Comparison of ENCODE assay signal across 9 cellular contexts in the genomic region with DNA sequence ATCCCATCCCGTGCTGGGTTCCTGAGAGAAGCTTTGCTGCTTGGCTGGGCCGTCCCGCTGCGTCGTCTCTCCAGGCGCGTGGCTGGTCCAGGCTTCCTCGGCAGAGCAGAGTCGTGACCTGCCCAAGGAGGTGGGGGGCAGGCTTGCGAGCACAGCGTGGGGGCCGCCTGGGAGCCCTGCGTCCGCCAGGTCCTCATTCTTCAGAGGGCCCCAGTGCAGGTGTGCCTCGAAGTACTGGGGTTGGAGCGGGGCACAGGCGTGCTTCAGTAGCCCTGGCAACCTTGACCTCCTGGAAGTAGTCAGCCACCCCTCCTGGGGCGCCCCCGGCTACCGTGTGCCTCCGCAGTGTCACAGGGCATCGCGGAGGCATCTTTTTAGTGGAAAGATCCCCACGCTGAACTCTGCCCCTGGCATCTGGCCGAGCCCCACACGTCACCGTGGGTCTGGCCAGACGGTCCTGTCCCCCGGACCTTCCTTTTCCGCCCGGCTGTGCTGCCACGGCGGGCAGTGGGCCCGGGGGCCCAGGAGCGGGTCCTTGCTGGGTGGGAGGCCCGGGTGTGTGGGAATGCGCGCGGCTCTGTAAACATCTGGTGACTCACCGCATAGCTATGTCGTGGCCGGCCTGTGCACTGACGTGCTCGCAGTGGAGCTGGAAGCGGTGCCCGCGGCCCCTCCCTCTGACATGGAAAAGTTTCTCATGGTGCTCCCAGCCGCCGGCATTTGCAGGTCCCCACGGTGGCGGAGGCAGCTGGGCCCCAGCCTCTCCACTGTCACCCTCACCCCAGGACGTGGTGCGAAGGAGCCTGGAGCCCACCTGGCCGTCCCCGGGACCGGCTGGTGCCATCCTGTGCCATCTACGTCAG. TPM values are rescaled to one million over a fixed set of nuclear protein-coding genes. Genes with fewer than 3 reads are reported as not detected.
A peak's percentile ranks its signal among the peaks of the same experiment; 100 is the strongest.
DNase-seq lines count a peak whose midpoint lies in the region; ATAC-seq, FAIRE-seq and TF ChIP-seq lines count a peak whose summit lies in the region.
"Had no signal": no experiment of that assay in that cellular context is flagged by ENCODE, and none has a peak within 500 bp of the region (broad histone marks: within the 10 kb centered on the region; RNA-seq: fewer than 3 reads in every experiment).

No MANE protein-coding gene starts in this region.

- H3K9me3 Mint-ChIP-seq in HFFc6 = peaks cover 4% of the 10 kb centered on the region; the same call in 1 of the 2 replicates

- peaks cover 20% of the 10 kb centered on the region for H3K27me3 Mint-ChIP-seq in HFFc6 (ENCODE audit: insufficient read depth)

- WGBS in K562 (ENCODE audit: insufficient coverage, low coverage, missing lambda C conversion rate) = 52% methylated on average over 32 of the region's 57 CpGs

- BruUV-seq in K562 (replicated peaks; lab: Mats Ljungman, UMichigan) = no TSS peak

- H3K36me3 ChIP-seq in K562 (ENCODE audit: control insufficient read depth, insufficient read depth, low read length) = peaks cover 50% of the 10 kb centered on the region; the same call in 2 of the 3 replicates

- intact Hi-C loops in K562 (cut with micrococcal nuclease) = no loop called here

- peak overlapping the region; percentile 100 for H3K27ac Mint-ChIP-seq in HFFc6

- H3K9me3 ChIP-seq in K562 (replicated peaks; ENCODE audit: control insufficient read depth, insufficient read depth, low read depth, low read length) = no peaks in the 10 kb centered on the region

- no peak for TF ChIP-seq POLR2A in K562 (conservative IDR thresholded peaks at IDR 0.05)

- peak overlapping the region; percentile 91 for H3K4me3 Mint-ChIP-seq in HFFc6

- peaks cover 5% of the 10 kb centered on the region; the same call in 1 of the 2 replicates for H3K36me3 Mint-ChIP-seq in HFFc6 (ENCODE audit: low read depth)

- H3K79me2 ChIP-seq in K562 (ENCODE audit: control insufficient read depth, insufficient read depth, low read length) = peaks cover 62% of the 10 kb centered on the region

- peak overlapping the region; percentile 25; the same call in 2 of the 3 replicates for H3K27ac ChIP-seq in K562 (ENCODE audit: extremely low read depth, low read depth, low read length)

- TF ChIP-seq CTCF in HFFc6 (IDR thresholded peaks at IDR 0.05) = no peak; the same call in 1 of the 2 replicates
- TF ChIP-seq CTCF in K562 (IDR thresholded peaks at IDR 0.05 in 2 of 3, conservative IDR thresholded peaks at IDR 0.05 in 1 of 3; ENCODE audit: insufficient read depth in 2 of 3, low read depth in 1 of 3, low read length in 3 of 3) = no peak
- no peak for TF ChIP-seq CTCF in retinal pigment epithelial cell (conservative IDR thresholded peaks at IDR 0.05; ENCODE audit: low read depth, low read length)

- peak overlapping the region; percentile 45 for H3K4me2 ChIP-seq in K562 (ENCODE audit: insufficient read depth, low read length)

- TF ChIP-seq RAD21 in K562 (CRISPR knock-in tag; conservative IDR thresholded peaks at IDR 0.05 in 1 of 2, IDR thresholded peaks at IDR 0.05 in 1 of 2) = no peak

- FAIRE-seq in K562 (lab: Jason Lieb, UNC) = peak; percentile 81
- FAIRE-seq: TTC549 had no signal

- TF ChIP-seq EP300 in K562 (IDR thresholded peaks at IDR 0.05; ENCODE audit: low read length) = no peak

- H3K4me1 Mint-ChIP-seq in HFFc6 (ENCODE audit: low read depth) = peaks cover 44% of the 10 kb centered on the region

- no peak overlapping the region for H2AFZ ChIP-seq in K562 (ENCODE audit: low read depth, low read length)

- POLR2A ChIA-PET in K562 (lab: Yijun Ruan, JAX) = interaction anchor here (0.7 to 1.4 kb wide), 2 partner anchors 12 kb away, joined by 3 to 6 read pairs; no protein-coding TSS in a partner anchor

- peaks cover 37 to 86% of the 10 kb centered on the region in 2 experiments for H3K4me1 ChIP-seq in K562 (replicated peaks in 1 of 2; ENCODE audit: control insufficient read depth in 2 of 2, insufficient read depth in 2 of 2, low read length in 2 of 2)

- H3K4me3 ChIP-seq in K562 (no peak overlapping the region), retinal pigment epithelial cell (ENCODE audit: low read length) (peak overlapping the region; percentile 63)

- DNase-seq in HFFc6 = peak; percentile 98
- peak; percentile 69 to 75 (median 72) for DNase-seq in K562 (ENCODE audit: extremely low read depth in 1 of 4, low spot score in 3 of 4)
- peak; percentile 26 to 39 for DNase-seq in hippocampal formation (lab: John Stamatoyannopoulos, UW)
- DNase-seq in retinal pigment epithelial cell (ENCODE audit: low read depth) = peak; percentile 96
- DNase-seq in NCI-H524 treated with DMSO at 0.1 percent for 48 hours (lab: John Stamatoyannopoulos, UW) = no peak
- no peak for DNase-seq in NCI-H345 treated with DMSO at 0.1 percent for 48 hours (lab: John Stamatoyannopoulos, UW; ENCODE audit: unreplicated experiment)

- peaks cover 14% of the 10 kb centered on the region for H3K9me1 ChIP-seq in K562 (ENCODE audit: control insufficient read depth, insufficient read depth, low read length)

- H4K20me1 ChIP-seq in K562 (replicated peaks; ENCODE audit: control insufficient read depth, insufficient read depth, low read length) = peaks cover 47% of the 10 kb centered on the region

- CTCF ChIA-PET in K562 (lab: Yijun Ruan, JAX; ENCODE audit: low intra/inter-chr PET ratio) = interaction anchor here (1.7 kb wide), 1 partner anchor 34 kb away, joined by 4 read pairs; the partner anchor contains the start of gene INTS1

- in situ Hi-C loops in K562 (cut with MboI) = no loop called here

- no peaks in the 10 kb centered on the region for H3K27me3 ChIP-seq in K562 (ENCODE audit: control insufficient read depth in 2 of 2, insufficient read depth in 2 of 2, low read length in 2 of 2)

- ATAC-seq in K562 = peak; percentile 67
- ATAC-seq in GM21515 (IDR thresholded peaks at IDR 0.05; ENCODE audit: unreplicated experiment) = no peak
- ATAC-seq in HG02798 (IDR thresholded peaks at IDR 0.05; ENCODE audit: poor library complexity, unreplicated experiment) = no peak

- H3K9ac ChIP-seq in K562 (ENCODE audit: insufficient read depth in 1 of 2, low read depth in 2 of 2, low read length in 2 of 2) = peak overlapping the region in 1 of 2 experiments; percentile 73; a peak in 2 of 4 replicates

RNA-seq across cellular contexts. Expression of gene MAFK, which starts 6.5 kb away (rescaled TPM):
- 10 to 100 TPM; 29.8 to 43.7 (median 31.5) TPM for total RNA-seq in HFFc6 (2021; fragmentation: NEBNext Ultra II Directional; extraction: Animal tissue kit (Norgen Biotek cat#: 25700))
- 8.5 and 20.5 TPM in 2 replicates for total RNA-seq in K562 (2011; cell fraction: chromatin; rRNA removed; ENCODE audit: low replicate concordance)
- 11.2 and 12.1 TPM in 2 replicates for total RNA-seq in K562 (2011; cell fraction: nucleolus; rRNA removed)
- 5.1 and 7.6 TPM in 2 replicates for total RNA-seq in K562 (2011; cell fraction: nucleoplasm; rRNA removed)
- total RNA-seq in K562 (2014; rRNA removed) (11.7 and 15.6 TPM in 2 replicates), K562 (2014; rRNA removed; fragmentation: Illumina TruSeq; extraction: Trizol) (1.1 and 1.3 TPM in 2 replicates), K562 (2015; rRNA removed; fragmentation: Illumina TruSeq; extraction: Trizol) (4.7 and 5.5 TPM in 2 replicates), K562 (2021) (17.6 and 24.4 TPM in 2 replicates)
- polyA plus RNA-seq in K562 (2011; rRNA removed) (2.1 and 4.9 TPM in 2 replicates), K562 (2014; fragmentation: Illumina TruSeq; extraction: Trizol) (3.7 and 6.9 TPM in 2 replicates), K562 (2014; fragmentation: Nextera tagmentation; extraction: Ambion mirVana) (under 1 TPM; 0.04 to 0.07 TPM), K562 (2014; rRNA removed) (12.8 and 13.5 TPM in 2 replicates)
- 3.8 and 5.1 TPM in 2 replicates for polyA plus RNA-seq in K562 (2011; cell fraction: cytosol; rRNA removed)
- 9.8 and 26.1 TPM in 2 replicates for polyA plus RNA-seq in K562 (2011; cell fraction: nucleus; rRNA removed)
- polyA plus RNA-seq in K562 (2012) = 11.2 and 12.1 TPM in 2 replicates
- 0.66 and 1.1 TPM in 2 replicates for polyA minus RNA-seq in K562 (2011; rRNA and poly(A)+ RNA removed)
- polyA minus RNA-seq in K562 (2011; cell fraction: cytosol; rRNA and poly(A)+ RNA removed) = 5.5 and 7.7 TPM in 2 replicates
- 3.6 and 3.8 TPM in 2 replicates for polyA minus RNA-seq in K562 (2011; cell fraction: nucleus; rRNA and poly(A)+ RNA removed)

RNA-seq across cellular contexts. Expression of gene TMEM184A, which starts 19.0 kb away (rescaled TPM):
- 1 to 10 TPM in 5 of 6 experiments, under 1 TPM in 1; 0.79 to 2.0 (median 1.5) TPM for total RNA-seq in HFFc6 (2021; fragmentation: NEBNext Ultra II Directional; extraction: Animal tissue kit (Norgen Biotek cat#: 25700))
- total RNA-seq in K562 (2011; cell fraction: chromatin; rRNA removed; ENCODE audit: low replicate concordance) = 0.32 and 2.6 TPM in 2 replicates
- 0.66 and 1.5 TPM in 2 replicates for total RNA-seq in K562 (2011; cell fraction: nucleolus; rRNA removed)
- 0.29 and 1.8 TPM in 2 replicates for total RNA-seq in K562 (2011; cell fraction: nucleoplasm; rRNA removed)
- 0.18 TPM in 1 of 2 replicates, not detected in the other for total RNA-seq in K562 (2014; rRNA removed)
- not detected in 2 replicates for total RNA-seq in K562 (2014; rRNA removed; fragmentation: Illumina TruSeq; extraction: Trizol)
- not detected in 2 replicates for total RNA-seq in K562 (2015; rRNA removed; fragmentation: Illumina TruSeq; extraction: Trizol)
- total RNA-seq in K562 (2021) = 0.11 and 0.31 TPM in 2 replicates
- polyA plus RNA-seq in K562 (2011; rRNA removed) = 0.10 and 0.20 TPM in 2 replicates
- 0.12 and 0.72 TPM in 2 replicates for polyA plus RNA-seq in K562 (2011; cell fraction: cytosol; rRNA removed)
- 0.53 and 1.7 TPM in 2 replicates for polyA plus RNA-seq in K562 (2011; cell fraction: nucleus; rRNA removed)
- polyA plus RNA-seq in K562 (2012) = 0.04 and 0.12 TPM in 2 replicates
- polyA plus RNA-seq in K562 (2014; fragmentation: Illumina TruSeq; extraction: Trizol) = not detected in 2 replicates
- polyA plus RNA-seq in K562 (2014; fragmentation: Nextera tagmentation; extraction: Ambion mirVana) = not detected
- not detected in 2 replicates for polyA plus RNA-seq in K562 (2014; rRNA removed)
- 0.14 and 0.15 TPM in 2 replicates for polyA minus RNA-seq in K562 (2011; rRNA and poly(A)+ RNA removed)
- polyA minus RNA-seq in K562 (2011; cell fraction: cytosol; rRNA and poly(A)+ RNA removed) = 0.19 and 0.27 TPM in 2 replicates
- polyA minus RNA-seq in K562 (2011; cell fraction: nucleus; rRNA and poly(A)+ RNA removed) = 0.89 and 1.1 TPM in 2 replicates

RNA-seq across cellular contexts. Expression of gene INTS1, which starts 32.8 kb away (rescaled TPM):
- total RNA-seq in HFFc6 (2021; fragmentation: NEBNext Ultra II Directional; extraction: Animal tissue kit (Norgen Biotek cat#: 25700)) = 100 to 1,000 TPM in 1 of 6 experiments, 10 to 100 TPM in 5; 84.0 to 104 (median 89.5) TPM
- total RNA-seq in K562 (2011; cell fraction: chromatin; rRNA removed; ENCODE audit: low replicate concordance) = 67.2 and 276 TPM in 2 replicates
- total RNA-seq in K562 (2011; cell fraction: nucleolus; rRNA removed) = 199 and 200 TPM in 2 replicates
- total RNA-seq in K562 (2011; cell fraction: nucleoplasm; rRNA removed) = 92.5 and 92.7 TPM in 2 replicates
- total RNA-seq in K562 (2014; rRNA removed) (34.9 and 39.7 TPM in 2 replicates), K562 (2014; rRNA removed; fragmentation: Illumina TruSeq; extraction: Trizol) (4.1 and 6.8 TPM in 2 replicates), K562 (2015; rRNA removed; fragmentation: Illumina TruSeq; extraction: Trizol) (19.2 and 20.1 TPM in 2 replicates), K562 (2021) (105 and 119 TPM in 2 replicates)
- polyA plus RNA-seq in K562 (2011; rRNA removed) (12.0 and 28.0 TPM in 2 replicates), K562 (2014; fragmentation: Illumina TruSeq; extraction: Trizol) (18.5 and 66.3 TPM in 2 replicates), K562 (2014; fragmentation: Nextera tagmentation; extraction: Ambion mirVana) (1 to 10 TPM in 1 of 2 experiments, under 1 TPM in 1; 0.34 to 1.7 TPM), K562 (2014; rRNA removed) (46.7 and 55.1 TPM in 2 replicates)
- 17.5 and 46.7 TPM in 2 replicates for polyA plus RNA-seq in K562 (2011; cell fraction: cytosol; rRNA removed)
- polyA plus RNA-seq in K562 (2011; cell fraction: nucleus; rRNA removed) = 146 and 297 TPM in 2 replicates
- polyA plus RNA-seq in K562 (2012) = 62.7 and 64.6 TPM in 2 replicates
- polyA minus RNA-seq in K562 (2011; rRNA and poly(A)+ RNA removed) = 9.8 and 11.1 TPM in 2 replicates
- 38.7 and 69.3 TPM in 2 replicates for polyA minus RNA-seq in K562 (2011; cell fraction: cytosol; rRNA and poly(A)+ RNA removed)
- 52.6 and 57.9 TPM in 2 replicates for polyA minus RNA-seq in K562 (2011; cell fraction: nucleus; rRNA and poly(A)+ RNA removed)

RNA-seq across cellular contexts. Expression of gene PSMG3, which starts 32.8 kb away (rescaled TPM):
- total RNA-seq in HFFc6 (2021; fragmentation: NEBNext Ultra II Directional; extraction: Animal tissue kit (Norgen Biotek cat#: 25700)) = 10 to 100 TPM; 25.6 to 31.0 (median 28.2) TPM
- 26.2 and 74.4 TPM in 2 replicates for total RNA-seq in K562 (2011; cell fraction: chromatin; rRNA removed; ENCODE audit: low replicate concordance)
- 89.7 and 92.9 TPM in 2 replicates for total RNA-seq in K562 (2011; cell fraction: nucleolus; rRNA removed)
- 63.3 and 66.8 TPM in 2 replicates for total RNA-seq in K562 (2011; cell fraction: nucleoplasm; rRNA removed)
- total RNA-seq in K562 (2014; rRNA removed) = 122 and 132 TPM in 2 replicates
- total RNA-seq in K562 (2014; rRNA removed; fragmentation: Illumina TruSeq; extraction: Trizol) = 46.5 and 57.2 TPM in 2 replicates
- 81.5 and 83.4 TPM in 2 replicates for total RNA-seq in K562 (2015; rRNA removed; fragmentation: Illumina TruSeq; extraction: Trizol)
- total RNA-seq in K562 (2021) = 77.3 and 80.1 TPM in 2 replicates
- polyA plus RNA-seq in K562 (2011; rRNA removed) = 93.6 and 96.3 TPM in 2 replicates
- 110 and 136 TPM in 2 replicates for polyA plus RNA-seq in K562 (2011; cell fraction: cytosol; rRNA removed)
- polyA plus RNA-seq in K562 (2011; cell fraction: nucleus; rRNA removed) = 144 and 158 TPM in 2 replicates
- polyA plus RNA-seq in K562 (2012) = 65.4 and 71.5 TPM in 2 replicates
- polyA plus RNA-seq in K562 (2014; fragmentation: Illumina TruSeq; extraction: Trizol) = 54.0 and 64.6 TPM in 2 replicates
- 10 to 100 TPM; 34.8 to 55.3 TPM for polyA plus RNA-seq in K562 (2014; fragmentation: Nextera tagmentation; extraction: Ambion mirVana)
- polyA plus RNA-seq in K562 (2014; rRNA removed) = 121 and 136 TPM in 2 replicates
- polyA minus RNA-seq in K562 (2011; rRNA and poly(A)+ RNA removed) = 20.1 and 30.9 TPM in 2 replicates
- 22.6 and 24.3 TPM in 2 replicates for polyA minus RNA-seq in K562 (2011; cell fraction: cytosol; rRNA and poly(A)+ RNA removed)
- 12.3 and 13.9 TPM in 2 replicates for polyA minus RNA-seq in K562 (2011; cell fraction: nucleus; rRNA and poly(A)+ RNA removed)

Comparison
In these comparisons a context has a peak if more than half of its experiments do, and no peak if none do; other contexts are left out.
1. DNase-seq: peak in HFFc6 (single experiment), K562 (4 of 4), hippocampal formation (2 of 2) and retinal pigment epithelial cell (single experiment); none in NCI-H524 treated with DMSO at 0.1 percent for 48 hours (single experiment) and NCI-H345 treated with DMSO at 0.1 percent for 48 hours (single experiment).